1 cellular context compared by ENCODE assay signal in genomic region chr12:106223485-106224391, GRCh38.
TF ChIP-seq lines count a peak whose summit lies in the region.

No MANE protein-coding gene starts in this region.

TF ChIP-seq in GM12878, 131 proteins besides CTCF, POLR2A, EP300 and RAD21 (continued from another document):
- TF ChIP-seq IRF5 (IDR thresholded peaks at IDR 0.05; ENCODE audit: borderline replicate concordance) (no peak), MTA3 (IDR thresholded peaks at IDR 0.05; ENCODE audit: borderline replicate concordance, low read length) (no peak), GABPA (IDR thresholded peaks at IDR 0.05; ENCODE audit: low read depth) (no peak)
